In the genomic region with DNA sequence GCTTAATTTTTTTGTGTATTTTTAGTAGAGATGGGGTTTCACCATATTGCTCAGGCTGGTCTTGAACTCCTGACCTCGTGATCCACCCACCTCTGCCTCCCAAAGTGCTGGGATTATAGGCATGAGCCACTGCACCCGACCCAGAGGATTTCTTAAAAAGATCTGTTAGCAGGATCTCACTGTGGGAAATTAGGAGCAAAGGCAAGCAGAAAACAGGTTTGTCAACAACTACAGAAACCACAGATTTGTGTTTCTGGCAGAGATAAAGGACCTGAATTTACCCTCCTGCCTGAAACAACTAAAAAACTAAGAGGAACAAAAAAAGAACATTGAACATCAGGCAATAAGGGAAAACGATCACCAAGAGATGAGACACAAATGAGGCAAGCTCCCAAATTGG, we compare ENCODE assay signal across 3 cellular contexts. TPM values are rescaled to one million over a fixed set of nuclear protein-coding genes. Genes with fewer than 3 reads are reported as not detected.
"Had no signal": no experiment of that assay in that cellular context is flagged by ENCODE, and none has a peak within 500 bp of the region (broad histone marks: within the 10 kb centered on the region; RNA-seq: fewer than 3 reads in every experiment).

No MANE protein-coding gene starts in this region.

RNA-seq across cellular contexts. Expression of gene CCDC169, which starts 1.9 kb away (rescaled TPM):
- total RNA-seq: activated CD8-positive, alpha-beta T cell treated with anti-CD3 and anti-CD28 coated beads, Interleukin-2, amount 10 ng/mL, durations not matched to agents 7 days and 5 days; Right ventricle myocardium inferior; T-helper 1 cell treated with Interleukin-12 subunit alpha and Interleukin-12 subunit beta and Interleukin-4 antibody, amounts not matched to agents 30 ng/mL and 1 ng/mL, for 36 hours had no signal
